ENCODE assay signal across 16 cellular contexts in the genomic region with DNA sequence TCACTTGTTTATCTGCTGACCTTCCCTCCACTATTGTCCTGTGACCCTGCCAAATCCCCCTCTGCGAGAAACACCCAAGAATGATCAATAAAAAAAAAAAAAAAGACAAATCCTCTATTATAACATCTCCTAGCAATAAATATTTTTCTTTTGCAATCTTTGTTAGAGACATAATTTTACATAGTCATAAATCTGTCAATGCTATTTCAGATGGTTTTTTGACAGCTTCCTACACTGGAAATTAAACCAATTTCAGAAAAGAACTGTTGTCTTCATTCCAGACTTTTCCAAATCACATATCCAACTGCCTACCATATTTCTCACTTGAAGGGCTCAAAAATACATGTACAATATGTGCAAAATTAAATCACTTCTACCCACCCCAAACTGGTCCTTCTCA. TPM values are rescaled to one million over a fixed set of nuclear protein-coding genes. Genes with fewer than 3 reads are reported as not detected.
DNase-seq lines count a peak whose midpoint lies in the region; ATAC-seq, FAIRE-seq and TF ChIP-seq lines count a peak whose summit lies in the region.
"Had no signal": no experiment of that assay in that cellular context is flagged by ENCODE, and none has a peak within 500 bp of the region (broad histone marks: within the 10 kb centered on the region; RNA-seq: fewer than 3 reads in every experiment).

No MANE protein-coding gene starts in this region.

- H2BK20ac ChIP-seq in H1 (ENCODE audit: low read length): no peak overlapping the region

- no peak overlapping the region for H2AK5ac ChIP-seq in H1 (ENCODE audit: low read depth, low read length)

- peaks cover 38 to 68% of the 10 kb centered on the region in 2 experiments for H3K79me2 ChIP-seq in H1 (ENCODE audit: control insufficient read depth in 1 of 2, insufficient read depth in 2 of 2, low read length in 2 of 2)

- 86% methylated on average over 1 of the region's 1 CpG; no CpG with 5 or more reads in 1 of the 2 experiments for WGBS in H1 (ENCODE audit: extremely low coverage in 1 of 2, insufficient coverage in 1 of 2, insufficient read length in 1 of 2, insufficient replicate concordance in 2 of 2, low coverage in 1 of 2, low lambda C conversion rate in 2 of 2, missing lambda C conversion rate in 1 of 2), 2 experiments

- no peak overlapping the region for H3K14ac ChIP-seq in H1 (ENCODE audit: insufficient read length)

- H3K9ac ChIP-seq in H1 (replicated peaks in 1 of 4; ENCODE audit: extremely low read depth in 1 of 4, low read depth in 3 of 4, low read length in 3 of 4): no peak overlapping the region

- no peaks in the 10 kb centered on the region for H3K9me3 Mint-ChIP-seq in activated naive CD4-positive, alpha-beta T cell treated with anti-CD3 and anti-CD28 coated beads, Interleukin-2, amount 10 ng/mL, durations not matched to agents 7 days and 5 days
- no peaks in the 10 kb centered on the region for H3K9me3 Mint-ChIP-seq in activated naive CD4-positive, alpha-beta T cell treated with anti-CD3 and anti-CD28 coated beads, Interleukin-2, amount 50 U/mL, for 72 hours
- H3K9me3 Mint-ChIP-seq in WTC11: peaks cover 24% of the 10 kb centered on the region
- no peaks in the 10 kb centered on the region for H3K9me3 Mint-ChIP-seq in stimulated activated memory B cell treated with anti-CD40 and anti-IgM and Interleukin-4, amounts not matched to agents 10 μg/mL and 1 μg/mL and 100 μg/mL, for 72 hours

- H3K4me2 ChIP-seq in H1 (ENCODE audit: insufficient read depth in 1 of 2, low read depth in 2 of 2, low read length in 2 of 2): no peak overlapping the region
- H3K4me2 ChIP-seq: PC-9 had no signal

- no peak overlapping the region for H2AFZ ChIP-seq in H1 (ENCODE audit: low read length)
- H2AFZ ChIP-seq: PC-9 had no signal

- DNase-seq in activated naive CD4-positive, alpha-beta T cell treated with anti-CD3 and anti-CD28 coated beads, Interleukin-2, amount 10 ng/mL, durations not matched to agents 7 days and 5 days: no peak
- no peak for DNase-seq in activated naive CD4-positive, alpha-beta T cell treated with anti-CD3 and anti-CD28 coated beads, Interleukin-2, amount 50 U/mL, for 72 hours (ENCODE audit: low spot score in 2 of 2)
- DNase-seq in WTC11 (ENCODE audit: low spot score) (no peak), H1 (ENCODE audit: low read depth in 1 of 2, low spot score in 2 of 2) (no peak)
- no peak for DNase-seq in stimulated activated CD4-positive, alpha-beta T cell treated with anti-CD3 and anti-CD28 coated beads, Interleukin-4, amount 100 ng/mL, for 4 hours
- DNase-seq: DMS79, HCEC 1CT, MM.1S, NCI-H1105, NCI-H1694 treated with DMSO at 0.1 percent for 48 hours, NCI-H774, PC-9 had no signal

- no peaks in the 10 kb centered on the region for H3K27me3 ChIP-seq in H1 (replicated peaks in 1 of 4; ENCODE audit: control insufficient read depth in 3 of 4, extremely low read depth in 1 of 4, insufficient read depth in 3 of 4, low read length in 3 of 4)

- CTCF ChIA-PET in activated naive CD4-positive, alpha-beta T cell treated with anti-CD3 and anti-CD28 coated beads, Interleukin-2, amount 10 ng/mL, durations not matched to agents 7 days and 5 days (lab: Charles Lee): no interaction called here
- CTCF ChIA-PET in WTC11 (lab: Charles Lee): no interaction called here
- CTCF ChIA-PET in H1 (lab: Charles Lee; ENCODE audit: partially characterized antibody): interaction anchor here (0.6 kb wide), 1 partner anchor 262 kb away, joined by 3 read pairs; no protein-coding TSS in a partner anchor

- H3K56ac ChIP-seq in H1 (replicated peaks; ENCODE audit: insufficient read length, low read depth, low read length): peak overlapping the region; percentile 16

- H3K4me3 ChIP-seq in H1 (ENCODE audit: extremely low read depth in 1 of 4, insufficient read depth in 2 of 4, low read depth in 3 of 4, low read length in 4 of 4): no peak overlapping the region
- H3K4me3 ChIP-seq: PC-9 had no signal

- peaks cover 6% of the 10 kb centered on the region; the same call in 1 of the 2 replicates for H3K23me2 ChIP-seq in H1 (ENCODE audit: low read depth, low read length)

- TF ChIP-seq EP300 in H1 (IDR thresholded peaks at IDR 0.05; ENCODE audit: borderline replicate concordance in 1 of 2, low read depth in 2 of 2, low read length in 2 of 2): no peak

- H3K36me3 ChIP-seq in H1 (ENCODE audit: control insufficient read depth in 2 of 4, insufficient read depth in 4 of 4, low read length in 3 of 4): peaks cover 0 to 5% (median 0%) of the 10 kb centered on the region in 4 experiments; a peak in 2 of 8 replicates

- H2BK12ac ChIP-seq in H1 (ENCODE audit: low read depth, low read length): no peak overlapping the region

- H3K79me1 ChIP-seq in H1 (ENCODE audit: low read depth, low read length): peaks cover 12% of the 10 kb centered on the region

- no peak overlapping the region for H4K91ac ChIP-seq in H1 (replicated peaks; ENCODE audit: insufficient read length, low read length)

- TF ChIP-seq POLR2A in H1 (IDR thresholded peaks at IDR 0.05; ENCODE audit: control extremely low read depth in 1 of 2, low read depth in 2 of 2, low read length in 2 of 2): no peak

- no peak for ATAC-seq in activated naive CD4-positive, alpha-beta T cell treated with anti-CD3 and anti-CD28 coated beads, Interleukin-2, amount 50 U/mL, for 72 hours
- no peak for ATAC-seq in WTC11
- ATAC-seq in stimulated activated memory B cell treated with anti-CD40 and anti-IgM and Interleukin-4, amounts not matched to agents 10 μg/mL and 1 μg/mL and 100 μg/mL, for 72 hours: no peak
- ATAC-seq in HG02798 (IDR thresholded peaks at IDR 0.05; ENCODE audit: poor library complexity, unreplicated experiment): no peak

- no peaks in the 10 kb centered on the region; a peak in 2 of 7 replicates for H3K4me1 ChIP-seq in H1 (replicated peaks in 1 of 4; ENCODE audit: control insufficient read depth in 3 of 4, insufficient read depth in 4 of 4, low read length in 3 of 4)

- H4K20me1 ChIP-seq in H1 (replicated peaks in 1 of 2; ENCODE audit: control insufficient read depth in 1 of 2, insufficient read depth in 2 of 2, low read length in 2 of 2): no peaks in the 10 kb centered on the region

- H4K5ac ChIP-seq in H1 (ENCODE audit: insufficient read length, low read depth, low read length): no peak overlapping the region

- no peak overlapping the region for H3K4ac ChIP-seq in H1 (replicated peaks; ENCODE audit: insufficient read length, low read depth, low read length)

- peaks cover 19% of the 10 kb centered on the region for H3K4me1 Mint-ChIP-seq in activated naive CD4-positive, alpha-beta T cell treated with anti-CD3 and anti-CD28 coated beads, Interleukin-2, amount 10 ng/mL, durations not matched to agents 7 days and 5 days
- peaks cover 4% of the 10 kb centered on the region for H3K4me1 Mint-ChIP-seq in WTC11
- H3K4me1 Mint-ChIP-seq in stimulated activated memory B cell treated with anti-CD40 and anti-IgM and Interleukin-4, amounts not matched to agents 10 μg/mL and 1 μg/mL and 100 μg/mL, for 72 hours: peaks cover 28% of the 10 kb centered on the region

- FAIRE-seq in H1 (lab: Jason Lieb, UNC): no peak
- FAIRE-seq: GM12891 had no signal

- H3K36me3 Mint-ChIP-seq in activated naive CD4-positive, alpha-beta T cell treated with anti-CD3 and anti-CD28 coated beads, Interleukin-2, amount 10 ng/mL, durations not matched to agents 7 days and 5 days: peaks cover 16% of the 10 kb centered on the region
- H3K36me3 Mint-ChIP-seq in activated naive CD4-positive, alpha-beta T cell treated with anti-CD3 and anti-CD28 coated beads, Interleukin-2, amount 50 U/mL, for 72 hours: peaks cover 10 to 19% of the 10 kb centered on the region in 2 donors
- peaks cover 33% of the 10 kb centered on the region for H3K36me3 Mint-ChIP-seq in WTC11
- H3K36me3 Mint-ChIP-seq in stimulated activated memory B cell treated with anti-CD40 and anti-IgM and Interleukin-4, amounts not matched to agents 10 μg/mL and 1 μg/mL and 100 μg/mL, for 72 hours: peaks cover 27% of the 10 kb centered on the region

- H2BK120ac ChIP-seq in H1 (replicated peaks; ENCODE audit: low read depth, low read length): no peak overlapping the region

- no peak overlapping the region for H2BK5ac ChIP-seq in H1 (ENCODE audit: low read depth, low read length)

- TF ChIP-seq CTCF in WTC11 (IDR thresholded peaks at IDR 0.05) (no peak), H1 (IDR thresholded peaks at IDR 0.05; ENCODE audit: control extremely low read depth in 1 of 3, insufficient read depth in 1 of 3, low read depth in 1 of 3, low read length in 3 of 3) (no peak)

- TF ChIP-seq RAD21 in H1 (IDR thresholded peaks at IDR 0.05 in 1 of 2, conservative IDR thresholded peaks at IDR 0.05 in 1 of 2; ENCODE audit: low read depth in 2 of 2, low read length in 2 of 2): no peak

- peaks cover 0 to 3% of the 10 kb centered on the region in 2 experiments; a peak in 1 of 4 replicates for H3K9me3 ChIP-seq in H1 (ENCODE audit: insufficient read depth in 2 of 2, low read depth in 1 of 2, low read length in 1 of 2)

- no peak overlapping the region for H2BK15ac ChIP-seq in H1 (ENCODE audit: low read length)

- peak overlapping the region; percentile 2 for H3K27ac Mint-ChIP-seq in activated naive CD4-positive, alpha-beta T cell treated with anti-CD3 and anti-CD28 coated beads, Interleukin-2, amount 10 ng/mL, durations not matched to agents 7 days and 5 days
- no peak overlapping the region for H3K27ac Mint-ChIP-seq in activated naive CD4-positive, alpha-beta T cell treated with anti-CD3 and anti-CD28 coated beads, Interleukin-2, amount 50 U/mL, for 72 hours
- H3K27ac Mint-ChIP-seq in WTC11: peak overlapping the region; percentile 63; the same call in 1 of the 2 replicates
- H3K27ac Mint-ChIP-seq in stimulated activated memory B cell treated with anti-CD40 and anti-IgM and Interleukin-4, amounts not matched to agents 10 μg/mL and 1 μg/mL and 100 μg/mL, for 72 hours: peak overlapping the region; percentile 1

- no peak overlapping the region for H3K27ac ChIP-seq in H1 (ENCODE audit: low read depth, low read length)
- H3K27ac ChIP-seq: PC-9 had no signal

- no peak overlapping the region for H4K8ac ChIP-seq in H1 (ENCODE audit: extremely low read depth, insufficient read depth, low read length)

- no peaks in the 10 kb centered on the region for H3K27me3 Mint-ChIP-seq in activated naive CD4-positive, alpha-beta T cell treated with anti-CD3 and anti-CD28 coated beads, Interleukin-2, amount 10 ng/mL, durations not matched to agents 7 days and 5 days
- H3K27me3 Mint-ChIP-seq in WTC11 (ENCODE audit: low read depth): no peaks in the 10 kb centered on the region
- H3K27me3 Mint-ChIP-seq in stimulated activated memory B cell treated with anti-CD40 and anti-IgM and Interleukin-4, amounts not matched to agents 10 μg/mL and 1 μg/mL and 100 μg/mL, for 72 hours: no peaks in the 10 kb centered on the region

- POLR2A ChIA-PET in WTC11 (lab: Charles Lee) (no interaction called here), H1 (lab: Charles Lee; ENCODE audit: partially characterized antibody) (no interaction called here)

- H3K18ac ChIP-seq in H1 (ENCODE audit: extremely low read depth, low read length): no peak overlapping the region

- H3K23ac ChIP-seq in H1 (ENCODE audit: insufficient read length): no peak overlapping the region

- no peak overlapping the region for H3K4me3 Mint-ChIP-seq in activated naive CD4-positive, alpha-beta T cell treated with anti-CD3 and anti-CD28 coated beads, Interleukin-2, amount 10 ng/mL, durations not matched to agents 7 days and 5 days
- no peak overlapping the region for H3K4me3 Mint-ChIP-seq in WTC11
- no peak overlapping the region for H3K4me3 Mint-ChIP-seq in stimulated activated memory B cell treated with anti-CD40 and anti-IgM and Interleukin-4, amounts not matched to agents 10 μg/mL and 1 μg/mL and 100 μg/mL, for 72 hours
- H3K4me3 Mint-ChIP-seq: CD14-positive monocyte had no signal

RNA-seq across cellular contexts. Expression of a gene that starts 3.7 kb away (rescaled TPM):
- total RNA-seq in activated naive CD4-positive, alpha-beta T cell treated with anti-CD3 and anti-CD28 coated beads, Interleukin-2, amount 50 U/mL, for 72 hours: 10 to 100 TPM; 41.3 to 50.7 TPM
- total RNA-seq in WTC11 (2021): 45.9 to 54.1 TPM (median 51.1 TPM) in 3 replicates
- 58.1 and 59.4 TPM in 2 replicates for total RNA-seq in H1 (2021; fragmentation: NEBNext Ultra II Directional; extraction: Animal tissue kit (Norgen Biotek cat#: 25700))
- polyA plus RNA-seq in H1 (2011; rRNA removed): 22.1 and 22.8 TPM in 2 replicates
- 24.5 TPM for polyA plus RNA-seq in H1 (2011; cell fraction: cytosol; rRNA removed)
- polyA plus RNA-seq in H1 (2011; cell fraction: nucleus; rRNA removed): 20.6 TPM
- 30.0 to 42.8 TPM (median 32.7 TPM) in 4 replicates for polyA plus RNA-seq in H1 (2012, experiment 1 of 2)
- polyA plus RNA-seq in H1 (2012, experiment 2 of 2): 10.6 TPM
- 39.6 TPM for polyA plus RNA-seq in H1 (2013, experiment 1 of 2)
- 41.2 TPM for polyA plus RNA-seq in H1 (2013, experiment 2 of 2)
- 27.1 and 38.7 TPM in 2 replicates for polyA minus RNA-seq in H1 (2011; rRNA and poly(A)+ RNA removed)
- polyA minus RNA-seq in H1 (2011; cell fraction: cytosol; rRNA and poly(A)+ RNA removed): 28.0 TPM
- 32.3 TPM for polyA minus RNA-seq in H1 (2011; cell fraction: nucleus; rRNA and poly(A)+ RNA removed)

Comparison
In these comparisons a context has a peak if more than half of its experiments do, and no peak if none do; other contexts are left out.
1. H3K27ac Mint-ChIP-seq: peak in activated naive CD4-positive, alpha-beta T cell treated with anti-CD3 and anti-CD28 coated beads, Interleukin-2, amount 10 ng/mL, durations not matched to agents 7 days and 5 days (single experiment), WTC11 (single experiment) and stimulated activated memory B cell treated with anti-CD40 and anti-IgM and Interleukin-4, amounts not matched to agents 10 μg/mL and 1 μg/mL and 100 μg/mL, for 72 hours (single experiment); none in activated naive CD4-positive, alpha-beta T cell treated with anti-CD3 and anti-CD28 coated beads, Interleukin-2, amount 50 U/mL, for 72 hours (0 of 2).